In genomic region chr4:112230879-112231778, GRCh38 we compare ENCODE assay signal across 1 cellular context.
A peak's percentile ranks its signal among the peaks of the same experiment; 100 is the strongest.
TF ChIP-seq lines count a peak whose summit lies in the region.

No MANE protein-coding gene starts in this region.

TF ChIP-seq in HepG2, 621 proteins besides CTCF, POLR2A, EP300 and RAD21 (continued from another document and continues in another):
- TF ChIP-seq ZNF563 (CRISPR knock-in tag; IDR thresholded peaks at IDR 0.05) (no peak; the same call in 1 of the 2 replicates), ZFP62 (CRISPR knock-in tag; IDR thresholded peaks at IDR 0.05) (no peak), YEATS2 (CRISPR knock-in tag; IDR thresholded peaks at IDR 0.05; ENCODE audit: borderline replicate concordance) (peak; percentile 80; the same call in 1 of the 2 replicates), ZNF468 (CRISPR knock-in tag; IDR thresholded peaks at IDR 0.05) (no peak), HOXA7 (CRISPR knock-in tag; IDR thresholded peaks at IDR 0.05) (no peak), SALL2 (CRISPR knock-in tag; IDR thresholded peaks at IDR 0.05) (no peak), CCAR2 (optimal IDR thresholded peaks at IDR 0.05; ENCODE audit: low read depth, low read length) (no peak), ARID2 (CRISPR knock-in tag; IDR thresholded peaks at IDR 0.05; ENCODE audit: borderline replicate concordance) (no peak), DPF2 (CRISPR knock-in tag; IDR thresholded peaks at IDR 0.05; ENCODE audit: borderline replicate concordance, low read depth) (no peak), ZFP1 (CRISPR knock-in tag; IDR thresholded peaks at IDR 0.05) (peak; percentile 74; the same call in 1 of the 2 replicates), ZNF646 (CRISPR knock-in tag; IDR thresholded peaks at IDR 0.05) (no peak), ZNF430 (CRISPR knock-in tag; IDR thresholded peaks at IDR 0.05) (peak; percentile 92), AHDC1 (CRISPR knock-in tag; IDR thresholded peaks at IDR 0.05; ENCODE audit: borderline replicate concordance) (peak; percentile 68; the same call in 1 of the 2 replicates), RERE (CRISPR knock-in tag; IDR thresholded peaks at IDR 0.05; ENCODE audit: low read depth) (peak; percentile 75), FIP1L1 (IDR thresholded peaks at IDR 0.05; ENCODE audit: borderline replicate concordance, insufficient read depth, low read depth, low read length) (no peak), IKZF4 (CRISPR knock-in tag; IDR thresholded peaks at IDR 0.05; ENCODE audit: borderline replicate concordance, low read depth, not compliant biosample characterization) (no peak), SSRP1 (CRISPR knock-in tag; IDR thresholded peaks at IDR 0.05) (no peak), ZBTB25 (CRISPR knock-in tag; IDR thresholded peaks at IDR 0.05) (peak; percentile 93; the same call in 1 of the 2 replicates), ZNF143 (CRISPR knock-in tag; IDR thresholded peaks at IDR 0.05) (no peak), MEIS2 (CRISPR knock-in tag; IDR thresholded peaks at IDR 0.05) (no peak), JUN (CRISPR knock-in tag; IDR thresholded peaks at IDR 0.05) (no peak), ZNF441 (CRISPR knock-in tag; IDR thresholded peaks at IDR 0.05; ENCODE audit: borderline replicate concordance) (peak; percentile 40), ZBTB34 (CRISPR knock-in tag; IDR thresholded peaks at IDR 0.05) (no peak), ZBTB7B (CRISPR knock-in tag; IDR thresholded peaks at IDR 0.05) (0 out of 2 replicates have a peak, but pooled peaks have one; percentile 22), SETDB1 (CRISPR knock-in tag; IDR thresholded peaks at IDR 0.05; ENCODE audit: borderline replicate concordance) (no peak), ZNF337 (CRISPR knock-in tag; IDR thresholded peaks at IDR 0.05; ENCODE audit: borderline replicate concordance, low read depth) (peak; percentile 85; the same call in 1 of the 2 replicates), ARHGAP35 (CRISPR knock-in tag; IDR thresholded peaks at IDR 0.05; ENCODE audit: borderline replicate concordance) (no peak), ZKSCAN1 (IDR thresholded peaks at IDR 0.05; ENCODE audit: low read length) (no peak), E2F5 (CRISPR knock-in tag; conservative IDR thresholded peaks at IDR 0.05) (no peak), SNAPC2 (CRISPR knock-in tag; IDR thresholded peaks at IDR 0.05) (no peak; the same call in 1 of the 2 replicates), ZNF790 (CRISPR knock-in tag; IDR thresholded peaks at IDR 0.05; ENCODE audit: borderline replicate concordance) (no peak), ZNF160 (CRISPR knock-in tag; IDR thresholded peaks at IDR 0.05) (no peak), SOX5 (CRISPR knock-in tag; IDR thresholded peaks at IDR 0.05; ENCODE audit: borderline replicate concordance) (peak; percentile 74), SKIL (CRISPR knock-in tag; IDR thresholded peaks at IDR 0.05; ENCODE audit: borderline replicate concordance) (peak; percentile 59; the same call in 1 of the 2 replicates), EHMT2 (IDR thresholded peaks at IDR 0.05; ENCODE audit: borderline replicate concordance, low read depth, low read length) (no peak; the same call in 1 of the 2 replicates), ZNF746 (CRISPR knock-in tag; IDR thresholded peaks at IDR 0.05) (peak; percentile 41; the same call in 1 of the 2 replicates), PHF21A (CRISPR knock-in tag; IDR thresholded peaks at IDR 0.05) (peak; percentile 98)
